ENCODE assay signal across 23 cellular contexts in genomic region chr4:184857446-184858121, GRCh38. TPM values are rescaled to one million over a fixed set of nuclear protein-coding genes. Genes with fewer than 3 reads are reported as not detected.
A peak's percentile ranks its signal among the peaks of the same experiment; 100 is the strongest.
DNase-seq lines count a peak whose midpoint lies in the region; ATAC-seq, FAIRE-seq and TF ChIP-seq lines count a peak whose summit lies in the region.
"Had no signal": no experiment of that assay in that cellular context is flagged by ENCODE, and none has a peak within 500 bp of the region (broad histone marks: within the 10 kb centered on the region; RNA-seq: fewer than 3 reads in every experiment).

No MANE protein-coding gene starts in this region.

- peak overlapping the region in 10 of 11 experiments; percentile 30 to 95 (median 84); a peak in 16 of 22 replicates for H3K9ac ChIP-seq in BLaER1 treated with 17β-estradiol and CSF1 and Interleukin-3, amounts not matched to agents 10 nM and 100 nM
- H3K9ac ChIP-seq: GM23248 had no signal

- peak overlapping the region in 8 of 11 experiments; percentile 59 to 92 (median 82); a peak in 16 of 22 replicates for H3K4me2 ChIP-seq in BLaER1 treated with 17β-estradiol and CSF1 and Interleukin-3, amounts not matched to agents 10 nM and 100 nM

- no peak for TF ChIP-seq POLR2A in spleen (IDR thresholded peaks at IDR 0.05)

- H3K27ac ChIP-seq in BLaER1 treated with 17β-estradiol and CSF1 and Interleukin-3, amounts not matched to agents 10 nM and 100 nM, result peak overlapping the region; percentile 92 to 100 (median 98)
- H3K27ac ChIP-seq in spleen, result peak overlapping the region in 6 of 8 donors; percentile 82 to 94 (median 87)
- H3K27ac ChIP-seq: GM23248, SJSA1 had no signal

- no peak for FAIRE-seq in RCC 7860 (lab: Jason Lieb, UNC)

- H4K20me1 ChIP-seq in BLaER1 treated with 17β-estradiol and CSF1 and Interleukin-3, amounts not matched to agents 10 nM and 100 nM, result no peaks in the 10 kb centered on the region

- no peak overlapping the region for H3K4me3 Mint-ChIP-seq in dendritic cell treated with granulocyte-macrophage colony-stimulating factor and Interleukin-4, amounts not matched to agents 40 ng/mL and 50 ng/mL, for 4 days
- H3K4me3 Mint-ChIP-seq: CD4-positive, alpha-beta memory T cell; H9; HFFc6 had no signal

- DNase-seq in CD1c-positive myeloid dendritic cell (ENCODE audit: extremely low spot score) (peak; percentile 25), spleen (peak; percentile 69), left lobe of liver (ENCODE audit: low spot score) (no peak), RCC 7860 (ENCODE audit: low spot score) (no peak)
- DNase-seq: Caco-2; CD4-positive, alpha-beta memory T cell; DMS 273 treated with DMSO at 0.1 percent for 48 hours; DMS79 treated with DMSO at 0.1 percent for 48 hours; GM23248; H9; HFFc6; KBM-7; MM.1S; NCI-H1417; NCI-H1694 treated with DMSO at 0.1 percent for 48 hours; NCI-H2081 treated with DMSO at 0.1 percent for 48 hours; NCI-H2171 treated with DMSO at 0.1 percent for 48 hours; NCI-H526 had no signal

- H3K36me3 Mint-ChIP-seq in dendritic cell treated with granulocyte-macrophage colony-stimulating factor and Interleukin-4, amounts not matched to agents 40 ng/mL and 50 ng/mL, for 4 days (ENCODE audit: low read depth), result no peaks in the 10 kb centered on the region
- H3K36me3 Mint-ChIP-seq: CD4-positive, alpha-beta memory T cell had no signal

- no peaks in the 10 kb centered on the region for H3K27me3 Mint-ChIP-seq in dendritic cell treated with granulocyte-macrophage colony-stimulating factor and Interleukin-4, amounts not matched to agents 40 ng/mL and 50 ng/mL, for 4 days

- H3K4me1 Mint-ChIP-seq in dendritic cell treated with granulocyte-macrophage colony-stimulating factor and Interleukin-4, amounts not matched to agents 40 ng/mL and 50 ng/mL, for 4 days (ENCODE audit: low read depth), result peaks cover 50% of the 10 kb centered on the region
- H3K4me1 Mint-ChIP-seq: H9 had no signal

- H3K36me3 ChIP-seq in BLaER1 treated with 17β-estradiol and CSF1 and Interleukin-3, amounts not matched to agents 10 nM and 100 nM, result no peaks in the 10 kb centered on the region
- no peaks in the 10 kb centered on the region for H3K36me3 ChIP-seq in spleen
- H3K36me3 ChIP-seq: SJSA1 had no signal

- peaks cover 0 to 20% (median 3%) of the 10 kb centered on the region in 11 experiments; a peak in 10 of 22 replicates for H3K9me3 ChIP-seq in BLaER1 treated with 17β-estradiol and CSF1 and Interleukin-3, amounts not matched to agents 10 nM and 100 nM (replicated peaks in 1 of 11)
- no peaks in the 10 kb centered on the region for H3K9me3 ChIP-seq in spleen
- H3K9me3 ChIP-seq: Caco-2, SJSA1 had no signal

- H3K27ac Mint-ChIP-seq in dendritic cell treated with granulocyte-macrophage colony-stimulating factor and Interleukin-4, amounts not matched to agents 40 ng/mL and 50 ng/mL, for 4 days, result peak overlapping the region; percentile 71
- H3K27ac Mint-ChIP-seq: CD4-positive, alpha-beta memory T cell; HFFc6 had no signal

- peaks cover 60 to 97% (median 94%) of the 10 kb centered on the region in 10 experiments for H3K4me1 ChIP-seq in BLaER1 treated with 17β-estradiol and CSF1 and Interleukin-3, amounts not matched to agents 10 nM and 100 nM
- H3K4me1 ChIP-seq in spleen, result peaks cover 0 to 75% (median 26%) of the 10 kb centered on the region in 6 donors
- H3K4me1 ChIP-seq: Caco-2, SJSA1 had no signal

- TF ChIP-seq CTCF in spleen (IDR thresholded peaks at IDR 0.05 in 8 of 11, conservative IDR thresholded peaks at IDR 0.05 in 3 of 11), result no peak

- no peak overlapping the region for H3K4me3 ChIP-seq in BLaER1 treated with 17β-estradiol and CSF1 and Interleukin-3, amounts not matched to agents 10 nM and 100 nM
- H3K4me3 ChIP-seq in spleen, result peak overlapping the region in 1 of 8 donors; percentile 25
- H3K4me3 ChIP-seq: GM23248, SJSA1 had no signal

- WGBS in spleen, 5 donors, result 64 to 78% (median 68%) methylated on average over 10 of the region's 10 CpGs

- ATAC-seq in left lobe of liver, result no peak
- no peak for ATAC-seq in HG02938 (IDR thresholded peaks at IDR 0.05; ENCODE audit: unreplicated experiment)
- ATAC-seq: Panc1 had no signal

- intact Hi-C loops in dendritic cell treated with granulocyte-macrophage colony-stimulating factor and Interleukin-4, amounts not matched to agents 40 ng/mL and 50 ng/mL, for 4 days (cut with micrococcal nuclease), result loop anchor here (5.0 kb wide), 1 partner anchor 40 kb away; no protein-coding TSS in a partner anchor
- intact Hi-C loops in spleen (cut with DNase I; ENCODE audit: low total_unique reads), result no loop called here

- H3K9me3 Mint-ChIP-seq in dendritic cell treated with granulocyte-macrophage colony-stimulating factor and Interleukin-4, amounts not matched to agents 40 ng/mL and 50 ng/mL, for 4 days, result no peaks in the 10 kb centered on the region
- H3K9me3 Mint-ChIP-seq: CD4-positive, alpha-beta memory T cell; H9; HFFc6 had no signal

- no peaks in the 10 kb centered on the region for H3K27me3 ChIP-seq in BLaER1 treated with 17β-estradiol and CSF1 and Interleukin-3, amounts not matched to agents 10 nM and 100 nM
- H3K27me3 ChIP-seq in spleen (replicated peaks in 1 of 7), result no peaks in the 10 kb centered on the region
- H3K27me3 ChIP-seq: SJSA1 had no signal

RNA-seq across cellular contexts. Expression of gene ACSL1, which starts 31.8 kb away (rescaled TPM):
- total RNA-seq in spleen (100 to 1,000 TPM in 6 of 7 donors, 10 to 100 TPM in 1; 79.9 to 333 (median 142) TPM), left lobe of liver (818 TPM)
- polyA plus RNA-seq in spleen, result 10 to 100 TPM; 17.6 to 30.3 (median 22.3) TPM

Comparison
In these comparisons a context has a peak if more than half of its experiments do, and no peak if none do; other contexts are left out.
1. DNase-seq: peak in CD1c-positive myeloid dendritic cell (single experiment) and spleen (single experiment); none in left lobe of liver (single experiment) and RCC 7860 (single experiment).